Comparison of ENCODE assay signal across 1 cellular context in genomic region chr4:38669233-38669632, GRCh38.
TF ChIP-seq lines count a peak whose summit lies in the region.

No MANE protein-coding gene starts in this region.

TF ChIP-seq in IMR-90, 13 proteins besides CTCF, POLR2A, EP300 and RAD21 (continued from another document):
- no peak for TF ChIP-seq CHD1 (IDR thresholded peaks at IDR 0.05; ENCODE audit: low read depth, low read length)
- no peak for TF ChIP-seq MAZ (IDR thresholded peaks at IDR 0.05; ENCODE audit: borderline replicate concordance, low read depth, low read length)
- no peak for TF ChIP-seq SMC3 (IDR thresholded peaks at IDR 0.05; ENCODE audit: low read depth, low read length)
- no peak for TF ChIP-seq MAFK (IDR thresholded peaks at IDR 0.05; ENCODE audit: low read depth, low read length)
- TF ChIP-seq NFE2L2 (IDR thresholded peaks at IDR 0.05; ENCODE audit: low read depth, low read length) = no peak
- TF ChIP-seq FOS (IDR thresholded peaks at IDR 0.05; ENCODE audit: low read depth, low read length) = no peak
TF ChIP-seq in IMR-90: peak in this region for 0.
